7 cellular contexts compared by ENCODE assay signal in the genomic region with DNA sequence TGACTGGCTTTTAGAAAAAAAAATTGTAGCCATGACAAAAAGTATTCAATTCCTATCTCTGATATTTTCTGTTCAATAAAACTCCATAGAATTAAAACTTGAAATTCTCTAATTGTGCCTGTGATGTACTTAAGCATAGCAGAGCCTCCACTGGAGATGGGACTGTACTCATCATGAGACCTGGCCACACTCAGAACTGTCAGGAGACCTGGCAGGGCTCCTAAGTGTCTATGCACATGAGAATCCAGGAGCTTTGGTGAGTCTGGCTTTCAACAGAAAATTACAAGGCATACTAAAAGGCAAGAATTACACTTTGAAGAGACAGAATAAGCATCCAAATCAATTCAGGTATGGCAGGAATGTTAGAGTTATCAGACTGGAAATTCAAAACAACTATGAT.
"Had no signal": no experiment of that assay in that cellular context is flagged by ENCODE, and none has a peak within 500 bp of the region (broad histone marks: within the 10 kb centered on the region; RNA-seq: fewer than 3 reads in every experiment).

No MANE protein-coding gene starts in this region.

- H3K4me3 ChIP-seq: GM12878 had no signal

- FAIRE-seq: G401.6, GM12878, GM12891, GM12892, GM18507 had no signal

- DNase-seq: GDM1, GF-D8 had no signal
